20 cellular contexts compared by ENCODE assay signal in the genomic region with DNA sequence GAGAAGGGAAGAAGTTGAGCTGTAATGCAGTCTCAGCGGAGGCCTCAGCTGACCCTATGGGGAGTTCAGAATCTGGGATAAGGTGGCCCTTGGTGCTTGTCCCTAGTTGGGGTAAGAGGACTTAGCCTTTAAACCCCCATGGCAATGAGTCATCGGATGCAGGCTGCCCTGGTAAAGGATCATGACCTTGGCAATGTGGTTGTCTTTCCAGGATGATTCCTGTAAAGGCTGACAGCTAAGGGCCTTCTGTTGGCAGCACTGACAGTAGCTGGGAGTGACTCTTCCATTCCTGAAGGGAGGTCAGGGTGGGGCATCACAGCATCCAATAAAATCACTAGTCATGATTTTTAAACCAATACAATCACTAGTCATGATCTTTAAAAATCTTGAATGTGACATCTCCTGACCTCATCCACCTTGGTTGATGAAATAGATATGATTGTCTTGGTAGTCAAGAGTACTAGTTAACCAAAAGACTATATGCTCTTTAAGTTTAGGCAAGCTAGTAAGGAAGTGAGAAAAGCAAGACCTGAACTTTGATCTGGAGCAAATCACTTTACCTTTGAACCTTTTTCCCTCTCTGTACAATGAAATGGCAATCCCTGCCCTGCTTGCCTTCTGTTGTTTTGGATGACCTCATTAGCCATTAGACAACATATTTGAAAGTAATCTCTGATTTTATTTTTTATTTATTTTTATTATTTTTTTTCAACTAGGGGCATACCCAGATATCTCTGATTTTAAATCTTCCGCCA.
DNase-seq lines count a peak whose midpoint lies in the region; ATAC-seq, FAIRE-seq and TF ChIP-seq lines count a peak whose summit lies in the region.
"Had no signal": no experiment of that assay in that cellular context is flagged by ENCODE, and none has a peak within 500 bp of the region (broad histone marks: within the 10 kb centered on the region; RNA-seq: fewer than 3 reads in every experiment).

No MANE protein-coding gene starts in this region.

- no peak overlapping the region for H3K4me3 ChIP-seq in Peyer's patch
- no peak overlapping the region for H3K4me3 ChIP-seq in bronchial epithelial cell (ENCODE audit: low read depth, low read length)
- no peak overlapping the region for H3K4me3 ChIP-seq in mucosa of rectum (ENCODE audit: low read length in 2 of 2)
- H3K4me3 ChIP-seq: BLaER1 treated with 17β-estradiol and CSF1 and Interleukin-3, amounts not matched to agents 10 nM and 100 nM had no signal

- DNase-seq in Peyer's patch (peak in 2 of 3 donors; percentile 53 to 55), bronchial epithelial cell (ENCODE audit: low read depth) (no peak), left lobe of liver (ENCODE audit: low spot score) (no peak), NCI-H2107 treated with DMSO at 0.1 percent for 48 hours (lab: John Stamatoyannopoulos, UW; ENCODE audit: unreplicated experiment) (no peak), NCI-H226 (no peak)
- DNase-seq in natural killer cell treated with Interleukin-12 subunit alpha and Interleukin-12 subunit beta and Interleukin-15 and Interleukin-18, amount 100 ng/mL, for 72 hours (ENCODE audit: low spot score) = no peak
- no peak for DNase-seq in stimulated activated CD4-positive, alpha-beta T cell treated with anti-CD3 and anti-CD28 coated beads, Interleukin-4, amount 100 ng/mL, for 24 hours
- DNase-seq: ACHN; Calu3; CD4-positive, CD25-positive, alpha-beta regulatory T cell; DMS 273 treated with DMSO at 0.1 percent for 48 hours; DND-41; GDM1; HCEC 1CT; HFFc6 had no signal

- H3K27me3 Mint-ChIP-seq in natural killer cell treated with Interleukin-12 subunit alpha and Interleukin-12 subunit beta and Interleukin-15 and Interleukin-18, amount 100 ng/mL, for 72 hours = peaks cover 8 to 19% of the 10 kb centered on the region in 2 donors

- FAIRE-seq in bronchial epithelial cell (lab: Jason Lieb, UNC) = peak; percentile 66
- FAIRE-seq: GM12892, GM19239, H1 had no signal

- H3K4me3 Mint-ChIP-seq in natural killer cell treated with Interleukin-12 subunit alpha and Interleukin-12 subunit beta and Interleukin-15 and Interleukin-18, amount 100 ng/mL, for 72 hours = no peak overlapping the region
- H3K4me3 Mint-ChIP-seq: CD4-positive, CD25-positive, alpha-beta regulatory T cell; HFFc6 had no signal

- H3K4me1 ChIP-seq in Peyer's patch = no peaks in the 10 kb centered on the region
- H3K4me1 ChIP-seq in mucosa of rectum (ENCODE audit: control insufficient read depth in 2 of 2, insufficient read depth in 2 of 2, low read length in 2 of 2) = no peaks in the 10 kb centered on the region
- H3K4me1 ChIP-seq: BLaER1 treated with 17β-estradiol and CSF1 and Interleukin-3, amounts not matched to agents 10 nM and 100 nM had no signal

- no peaks in the 10 kb centered on the region for H3K36me3 Mint-ChIP-seq in natural killer cell treated with Interleukin-12 subunit alpha and Interleukin-12 subunit beta and Interleukin-15 and Interleukin-18, amount 100 ng/mL, for 72 hours
- H3K36me3 Mint-ChIP-seq: CD4-positive, CD25-positive, alpha-beta regulatory T cell had no signal

- H3K9me3 Mint-ChIP-seq in natural killer cell treated with Interleukin-12 subunit alpha and Interleukin-12 subunit beta and Interleukin-15 and Interleukin-18, amount 100 ng/mL, for 72 hours = no peaks in the 10 kb centered on the region
- H3K9me3 Mint-ChIP-seq: HFFc6 had no signal

- no peaks in the 10 kb centered on the region for H3K4me1 Mint-ChIP-seq in natural killer cell treated with Interleukin-12 subunit alpha and Interleukin-12 subunit beta and Interleukin-15 and Interleukin-18, amount 100 ng/mL, for 72 hours (ENCODE audit: low read depth in 2 of 2)
- H3K4me1 Mint-ChIP-seq: CD4-positive, CD25-positive, alpha-beta regulatory T cell had no signal

- H3K27ac Mint-ChIP-seq in natural killer cell treated with Interleukin-12 subunit alpha and Interleukin-12 subunit beta and Interleukin-15 and Interleukin-18, amount 100 ng/mL, for 72 hours = no peak overlapping the region
- H3K27ac Mint-ChIP-seq: CD4-positive, CD25-positive, alpha-beta regulatory T cell; HFFc6 had no signal

- no peaks in the 10 kb centered on the region for H3K36me3 ChIP-seq in Peyer's patch
- H3K36me3 ChIP-seq in bronchial epithelial cell (ENCODE audit: control insufficient read depth, insufficient read depth, low read length) = no peaks in the 10 kb centered on the region
- H3K36me3 ChIP-seq in mucosa of rectum (ENCODE audit: control insufficient read depth in 2 of 2, insufficient read depth in 2 of 2, low read length in 2 of 2) = no peaks in the 10 kb centered on the region
- H3K36me3 ChIP-seq: BLaER1 treated with 17β-estradiol and CSF1 and Interleukin-3, amounts not matched to agents 10 nM and 100 nM had no signal

- peak overlapping the region in 3 of 4 donors; percentile 43 to 82 (median 49) for H3K27ac ChIP-seq in Peyer's patch
- peak overlapping the region; percentile 19 to 28 for H3K27ac ChIP-seq in mucosa of rectum (ENCODE audit: low read depth in 2 of 2, low read length in 2 of 2)
- H3K27ac ChIP-seq: BLaER1 treated with 17β-estradiol and CSF1 and Interleukin-3, amounts not matched to agents 10 nM and 100 nM had no signal

- H3K27me3 ChIP-seq in Peyer's patch (no peaks in the 10 kb centered on the region), bronchial epithelial cell (ENCODE audit: control insufficient read depth, insufficient read depth, low read length) (no peaks in the 10 kb centered on the region), mucosa of rectum (ENCODE audit: control insufficient read depth in 2 of 2, insufficient read depth in 2 of 2, low read length in 2 of 2) (no peaks in the 10 kb centered on the region)
- H3K27me3 ChIP-seq: BLaER1 treated with 17β-estradiol and CSF1 and Interleukin-3, amounts not matched to agents 10 nM and 100 nM had no signal

- H3K9me3 ChIP-seq in Peyer's patch (no peaks in the 10 kb centered on the region), mucosa of rectum (ENCODE audit: control insufficient read depth in 2 of 2, low read length in 2 of 2) (peaks cover 0 to 3% of the 10 kb centered on the region in 2 donors)

- ATAC-seq in left lobe of liver = peak; percentile 47
- no peak for ATAC-seq in natural killer cell treated with Interleukin-12 subunit alpha and Interleukin-12 subunit beta and Interleukin-15 and Interleukin-18, amount 100 ng/mL, for 72 hours

- TF ChIP-seq POLR2A in Peyer's patch (IDR thresholded peaks at IDR 0.05) = no peak

- TF ChIP-seq CTCF in Peyer's patch (IDR thresholded peaks at IDR 0.05) (no peak), bronchial epithelial cell (IDR thresholded peaks at IDR 0.05; ENCODE audit: insufficient read depth, low read length, severe bottlenecking) (no peak)

- H3K9ac ChIP-seq in mucosa of rectum (ENCODE audit: low read depth in 1 of 2, low read length in 2 of 2) = no peak overlapping the region
- H3K9ac ChIP-seq: BLaER1 treated with 17β-estradiol and CSF1 and Interleukin-3, amounts not matched to agents 10 nM and 100 nM had no signal

Comparison
In these comparisons a context has a peak if more than half of its experiments do, and no peak if none do; other contexts are left out.
1. DNase-seq: peak in Peyer's patch (2 of 3); none in bronchial epithelial cell (single experiment), left lobe of liver (single experiment), natural killer cell treated with Interleukin-12 subunit alpha and Interleukin-12 subunit beta and Interleukin-15 and Interleukin-18, amount 100 ng/mL, for 72 hours (single experiment), stimulated activated CD4-positive, alpha-beta T cell treated with anti-CD3 and anti-CD28 coated beads, Interleukin-4, amount 100 ng/mL, for 24 hours (single experiment), NCI-H2107 treated with DMSO at 0.1 percent for 48 hours (single experiment) and NCI-H226 (single experiment).